ENCODE assay signal across 1 cellular context in genomic region chr15:40110866-40111550, GRCh38.
TF ChIP-seq lines count a peak whose summit lies in the region.

No MANE protein-coding gene starts in this region.

TF ChIP-seq in H1, 55 proteins besides CTCF, POLR2A, EP300 and RAD21:
- TF ChIP-seq, protein P1, sequence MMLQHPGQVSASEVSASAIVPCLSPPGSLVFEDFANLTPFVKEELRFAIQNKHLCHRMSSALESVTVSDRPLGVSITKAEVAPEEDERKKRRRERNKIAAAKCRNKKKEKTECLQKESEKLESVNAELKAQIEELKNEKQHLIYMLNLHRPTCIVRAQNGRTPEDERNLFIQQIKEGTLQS (IDR thresholded peaks at IDR 0.05; ENCODE audit: insufficient read depth, low read depth, low read length), result no peak
- peak; percentile 87 for TF ChIP-seq SP1 (IDR thresholded peaks at IDR 0.05; ENCODE audit: low read depth, low read length)
